ENCODE assay signal across 1 cellular context in genomic region chr2:10133007-10133647, GRCh38.
TF ChIP-seq lines count a peak whose summit lies in the region.

No MANE protein-coding gene starts in this region.

TF ChIP-seq in endothelial cell of umbilical vein, 7 proteins besides CTCF, POLR2A, EP300 and RAD21 (continued from another document):
- TF ChIP-seq MAX (IDR thresholded peaks at IDR 0.05; ENCODE audit: insufficient read depth, insufficient read length) (no peak), POLR2AphosphoS5 (IDR thresholded peaks at IDR 0.05; ENCODE audit: insufficient read depth, low read depth, low read length) (no peak), EZH2 (IDR thresholded peaks at IDR 0.05; ENCODE audit: borderline replicate concordance, low read depth, low read length, severe bottlenecking) (no peak)
